17 cellular contexts compared by ENCODE assay signal in the genomic region with DNA sequence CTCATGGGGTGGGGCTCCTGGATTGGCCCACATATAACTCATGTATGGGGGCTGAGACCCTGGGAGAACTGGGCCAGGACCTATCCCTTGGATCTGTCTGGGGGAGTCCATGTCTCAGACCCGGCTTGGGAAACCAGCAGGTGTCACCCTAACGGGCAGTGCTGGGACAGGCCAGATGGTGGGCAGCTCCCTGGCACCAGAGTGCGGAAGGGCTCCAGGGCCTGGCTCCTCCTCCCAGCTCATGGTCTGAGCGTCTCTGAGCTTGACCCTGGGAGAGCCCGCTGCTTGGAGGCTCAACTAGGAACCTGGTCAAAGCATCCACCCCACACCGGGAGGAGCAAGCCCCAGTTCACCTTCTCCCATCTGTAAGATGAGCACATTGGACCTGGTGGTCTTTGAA. TPM values are rescaled to one million over a fixed set of nuclear protein-coding genes. Genes with fewer than 3 reads are reported as not detected.
DNase-seq lines count a peak whose midpoint lies in the region; ATAC-seq and TF ChIP-seq lines count a peak whose summit lies in the region.
"Had no signal": no experiment of that assay in that cellular context is flagged by ENCODE, and none has a peak within 500 bp of the region (broad histone marks: within the 10 kb centered on the region; RNA-seq: fewer than 3 reads in every experiment).

No MANE protein-coding gene starts in this region.

- intact Hi-C loops in sciatic nerve (cut with DNase I) = no loop called here

- no peaks in the 10 kb centered on the region for H3K9me2 ChIP-seq in GM23338 (ENCODE audit: insufficient read depth)

- H3K27ac ChIP-seq in GM23338 (ENCODE audit: low read depth) (no peak overlapping the region), neural progenitor cell (no peak overlapping the region)
- H3K27ac ChIP-seq: cardiac muscle cell, suprapubic skin had no signal

- H3K27me3 Mint-ChIP-seq in GM23338 (ENCODE audit: insufficient read depth, low read depth, poor library complexity) (peaks cover 13% of the 10 kb centered on the region), neural progenitor cell (ENCODE audit: insufficient read depth, low read depth) (peaks cover 2% of the 10 kb centered on the region)

- H3F3A ChIP-seq in GM23338 (replicated peaks; ENCODE audit: low read depth) = no peaks in the 10 kb centered on the region
- no peaks in the 10 kb centered on the region for H3F3A ChIP-seq in neural progenitor cell (ENCODE audit: low read depth)

- H3K4me3 ChIP-seq in GM23338 (no peak overlapping the region), fibroblast of villous mesenchyme (ENCODE audit: low read depth, low read length) (no peak overlapping the region), neural progenitor cell (no peak overlapping the region)
- H3K4me3 ChIP-seq: cardiac muscle cell, GM12878, suprapubic skin had no signal

- H2AFZ ChIP-seq in GM23338 = no peak overlapping the region
- no peak overlapping the region for H2AFZ ChIP-seq in neural progenitor cell (replicated peaks)

- H4K20me1 ChIP-seq in GM23338 (replicated peaks; ENCODE audit: insufficient read depth) (no peaks in the 10 kb centered on the region), neural progenitor cell (ENCODE audit: low read depth) (no peaks in the 10 kb centered on the region)

- H3K4me3 Mint-ChIP-seq in GM23338 (no peak overlapping the region), neural progenitor cell (no peak overlapping the region)
- H3K4me3 Mint-ChIP-seq: naive B cell had no signal

- CTCF ChIA-PET in GM10248 (lab: Yijun Ruan, JAX) = interaction anchor here (1.4 kb wide), 1 partner anchor 79 kb away, joined by 3 read pairs; no protein-coding TSS in a partner anchor

- no peaks in the 10 kb centered on the region for H3K79me2 ChIP-seq in GM23338 (replicated peaks; ENCODE audit: insufficient read depth)
- H3K79me2 ChIP-seq in neural progenitor cell (ENCODE audit: low read depth) = no peaks in the 10 kb centered on the region

- in situ Hi-C loops in SK-MEL-5 (cut with HindIII; ENCODE audit: low pct_unique_long_range_greater_than_20kb, low sequenced_read_pairs) = no loop called here

- no peak overlapping the region for H3K27ac Mint-ChIP-seq in GM23338
- no peak overlapping the region for H3K27ac Mint-ChIP-seq in neural progenitor cell
- H3K27ac Mint-ChIP-seq: naive B cell had no signal

- H3K9me3 ChIP-seq in neural progenitor cell (ENCODE audit: low read depth) = no peaks in the 10 kb centered on the region
- H3K9me3 ChIP-seq: Caco-2, suprapubic skin had no signal

- ATAC-seq in GM23338 = peak; percentile 23
- ATAC-seq in sciatic nerve = peak; percentile 66
- ATAC-seq: GM12878 had no signal

- DNase-seq in GM23338 (ENCODE audit: low spot score) (no peak), SK-MEL-5 (ENCODE audit: low read depth, low spot score) (peak; percentile 52), fibroblast of villous mesenchyme (ENCODE audit: low read depth) (no peak), sciatic nerve (ENCODE audit: low spot score) (no peak), GM10248 (ENCODE audit: extremely low spot score) (no peak), putamen (ENCODE audit: low spot score) (no peak), neural progenitor cell (ENCODE audit: low spot score) (no peak)
- DNase-seq: activated CD8-positive, alpha-beta memory T cell treated with anti-CD3 and anti-CD28 coated beads for 24 hours; activated naive CD4-positive, alpha-beta T cell; Caco-2; MV-4-11; naive B cell; small intestine; T1000 had no signal

- H3K9me3 Mint-ChIP-seq in GM23338 (no peaks in the 10 kb centered on the region; the same call in 2 of the 3 replicates), neural progenitor cell (no peaks in the 10 kb centered on the region)
- H3K9me3 Mint-ChIP-seq: naive B cell had no signal

- H3K4me2 ChIP-seq in GM23338 (no peak overlapping the region), neural progenitor cell (no peak overlapping the region)

- no peaks in the 10 kb centered on the region for H3K36me3 ChIP-seq in GM23338 (ENCODE audit: insufficient read depth)
- no peaks in the 10 kb centered on the region for H3K36me3 ChIP-seq in neural progenitor cell
- H3K36me3 ChIP-seq: cardiac muscle cell, suprapubic skin had no signal

- H3K27me3 ChIP-seq in GM23338 (ENCODE audit: insufficient read depth) (no peaks in the 10 kb centered on the region), neural progenitor cell (no peaks in the 10 kb centered on the region)
- H3K27me3 ChIP-seq: cardiac muscle cell, suprapubic skin had no signal

- POLR2A ChIA-PET in GM10248 (lab: Yijun Ruan, JAX) = no interaction called here

- H3K4me1 ChIP-seq in GM23338 (ENCODE audit: insufficient read depth) (peaks cover 17% of the 10 kb centered on the region), neural progenitor cell (no peaks in the 10 kb centered on the region)
- H3K4me1 ChIP-seq: suprapubic skin had no signal

- TF ChIP-seq CTCF in GM23338 (conservative IDR thresholded peaks at IDR 0.05; ENCODE audit: low read depth in 2 of 2) = peak in 1 of 2 experiments; percentile 56; a peak in 2 of 4 replicates
- TF ChIP-seq CTCF in fibroblast of villous mesenchyme (IDR thresholded peaks at IDR 0.05; ENCODE audit: insufficient read depth, low read depth, low read length) = peak; percentile 17
- no peak for TF ChIP-seq CTCF in GM10248 (IDR thresholded peaks at IDR 0.05; ENCODE audit: control extremely low read depth, extremely low read depth, low read depth, missing control alignments)
- TF ChIP-seq CTCF in neural progenitor cell (IDR thresholded peaks at IDR 0.05) = no peak

- H3K4me1 Mint-ChIP-seq in GM23338 = peaks cover 8% of the 10 kb centered on the region
- H3K4me1 Mint-ChIP-seq in neural progenitor cell = peaks cover 3% of the 10 kb centered on the region
- H3K4me1 Mint-ChIP-seq: naive B cell had no signal

- H3K36me3 Mint-ChIP-seq in GM23338 (ENCODE audit: low read depth) (no peaks in the 10 kb centered on the region), neural progenitor cell (no peaks in the 10 kb centered on the region)
- H3K36me3 Mint-ChIP-seq: naive B cell had no signal

- no peak overlapping the region for H3K9ac ChIP-seq in neural progenitor cell

TF ChIP-seq in GM23338, 12 proteins besides CTCF, POLR2A, EP300 and RAD21:
- no peak for TF ChIP-seq EZH2 (IDR thresholded peaks at IDR 0.05; ENCODE audit: low read depth, unreplicated experiment)
- TF ChIP-seq, protein P1, sequence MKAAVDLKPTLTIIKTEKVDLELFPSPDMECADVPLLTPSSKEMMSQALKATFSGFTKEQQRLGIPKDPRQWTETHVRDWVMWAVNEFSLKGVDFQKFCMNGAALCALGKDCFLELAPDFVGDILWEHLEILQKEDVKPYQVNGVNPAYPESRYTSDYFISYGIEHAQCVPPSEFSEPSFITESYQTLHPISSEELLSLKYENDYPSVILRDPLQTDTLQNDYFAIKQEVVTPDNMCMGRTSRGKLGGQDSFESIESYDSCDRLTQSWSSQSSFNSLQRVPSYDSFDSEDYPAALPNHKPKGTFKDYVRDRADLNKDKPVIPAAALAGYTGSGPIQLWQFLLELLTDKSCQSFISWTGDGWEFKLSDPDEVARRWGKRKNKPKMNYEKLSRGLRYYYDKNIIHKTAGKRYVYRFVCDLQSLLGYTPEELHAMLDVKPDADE (IDR thresholded peaks at IDR 0.05) = no peak
- no peak for TF ChIP-seq POLR2AphosphoS5 (IDR thresholded peaks at IDR 0.05; ENCODE audit: low read depth)
- TF ChIP-seq ZNF114 (CRISPR knock-in tag; IDR thresholded peaks at IDR 0.05) = no peak
TF ChIP-seq in GM23338: peak in this region for 0.

RNA-seq across cellular contexts. Expression of gene NCS1, which starts 15.5 kb away (rescaled TPM):
- total RNA-seq in GM23338 (2014; rRNA removed; shearing (Covaris generic)) = 28.8 and 34.3 TPM in 2 replicates
- 8.2 and 10.3 TPM in 2 replicates for polyA plus RNA-seq in GM23338 (2016; fragmentation: Nextera tagmentation; extraction: Ambion mirVana)
- 90.7 and 92.8 TPM in 2 replicates for total RNA-seq in SK-MEL-5 (2014; rRNA removed; shearing (Covaris generic))
- polyA plus RNA-seq in SK-MEL-5 (2015; cell fraction: cytosol; rRNA removed) = 86.3 and 116 TPM in 2 replicates
- polyA plus RNA-seq in SK-MEL-5 (2015; cell fraction: nucleus; rRNA removed) = 37.5 and 42.5 TPM in 2 replicates
- total RNA-seq in fibroblast of villous mesenchyme (30.0 and 42.7 TPM in 2 replicates), sciatic nerve (11.7 TPM), neural progenitor cell (ENCODE audit: low replicate concordance) (16.0 and 28.5 TPM in 2 replicates)
